ENCODE assay signal across 27 cellular contexts in genomic region chr16:58912571-58912970, GRCh38.
DNase-seq lines count a peak whose midpoint lies in the region; ATAC-seq, FAIRE-seq and TF ChIP-seq lines count a peak whose summit lies in the region.
"Had no signal": no experiment of that assay in that cellular context is flagged by ENCODE, and none has a peak within 500 bp of the region (broad histone marks: within the 10 kb centered on the region; RNA-seq: fewer than 3 reads in every experiment).

No MANE protein-coding gene starts in this region.

- H3F3A ChIP-seq in GM23338 (replicated peaks; ENCODE audit: low read depth), result no peaks in the 10 kb centered on the region

- H3K56ac ChIP-seq in H1 (replicated peaks; ENCODE audit: insufficient read length, low read depth, low read length) (no peak overlapping the region), mesendoderm (ENCODE audit: low read length) (no peak overlapping the region)

- no peak for TF ChIP-seq RAD21 in H1 (IDR thresholded peaks at IDR 0.05 in 1 of 2, conservative IDR thresholded peaks at IDR 0.05 in 1 of 2; ENCODE audit: low read depth in 2 of 2, low read length in 2 of 2)

- H2BK12ac ChIP-seq in H1 (ENCODE audit: low read depth, low read length), result no peak overlapping the region

- H2BK15ac ChIP-seq in H1 (ENCODE audit: low read length) (no peak overlapping the region), mesendoderm (replicated peaks; ENCODE audit: low read depth) (no peak overlapping the region)

- no peak overlapping the region for H4K8ac ChIP-seq in H1 (ENCODE audit: extremely low read depth, insufficient read depth, low read length)
- no peak overlapping the region for H4K8ac ChIP-seq in mesendoderm (ENCODE audit: low read depth, low read length)

- no peak for TF ChIP-seq CTCF in H1 (IDR thresholded peaks at IDR 0.05; ENCODE audit: control extremely low read depth in 1 of 3, insufficient read depth in 1 of 3, low read depth in 1 of 3, low read length in 3 of 3)
- no peak for TF ChIP-seq CTCF in GM23338 (conservative IDR thresholded peaks at IDR 0.05; ENCODE audit: low read depth in 2 of 2)

- H3K9ac ChIP-seq in H1 (replicated peaks in 1 of 4; ENCODE audit: extremely low read depth in 1 of 4, low read depth in 3 of 4, low read length in 3 of 4), result no peak overlapping the region
- no peak overlapping the region for H3K9ac ChIP-seq in mesendoderm (ENCODE audit: low read length)
- H3K9ac ChIP-seq: BLaER1 had no signal

- no peak for TF ChIP-seq EP300 in H1 (IDR thresholded peaks at IDR 0.05; ENCODE audit: borderline replicate concordance in 1 of 2, low read depth in 2 of 2, low read length in 2 of 2)

- no peak overlapping the region for H3K4ac ChIP-seq in H1 (replicated peaks; ENCODE audit: insufficient read length, low read depth, low read length)
- H3K4ac ChIP-seq in mesendoderm (ENCODE audit: low read depth, low read length), result no peak overlapping the region

- CTCF ChIA-PET in H1 (lab: Charles Lee; ENCODE audit: partially characterized antibody), result no interaction called here

- no peak overlapping the region for H3K4me3 ChIP-seq in H1 (ENCODE audit: extremely low read depth in 1 of 4, insufficient read depth in 2 of 4, low read depth in 3 of 4, low read length in 4 of 4)
- no peak overlapping the region for H3K4me3 ChIP-seq in mesendoderm (ENCODE audit: low read length)
- H3K4me3 ChIP-seq in GM23338, result no peak overlapping the region
- H3K4me3 ChIP-seq: BLaER1 had no signal

- H2AK5ac ChIP-seq in H1 (ENCODE audit: low read depth, low read length), result no peak overlapping the region
- H2AK5ac ChIP-seq in mesendoderm (ENCODE audit: low read length), result no peak overlapping the region

- no peak overlapping the region for H2BK5ac ChIP-seq in H1 (ENCODE audit: low read depth, low read length)
- no peak overlapping the region for H2BK5ac ChIP-seq in mesendoderm (ENCODE audit: low read length)

- H2AFZ ChIP-seq in H1 (ENCODE audit: low read length) (0 out of 2 replicates have a peak overlapping the region, but pooled peaks have one; percentile 5), GM23338 (no peak overlapping the region)

- no peak overlapping the region for H3K4me3 Mint-ChIP-seq in GM23338
- H3K4me3 Mint-ChIP-seq: CD14-positive monocyte; CD4-positive, alpha-beta memory T cell; CD4-positive, CD25-positive, alpha-beta regulatory T cell; CD8-positive, alpha-beta memory T cell had no signal

- no peaks in the 10 kb centered on the region for H3K4me1 Mint-ChIP-seq in GM23338
- H3K4me1 Mint-ChIP-seq: CD4-positive, alpha-beta memory T cell; CD4-positive, CD25-positive, alpha-beta regulatory T cell; CD8-positive, alpha-beta memory T cell had no signal

- POLR2A ChIA-PET in H1 (lab: Charles Lee; ENCODE audit: partially characterized antibody), result no interaction called here

- H3K27ac ChIP-seq in H1 (ENCODE audit: low read depth, low read length) (no peak overlapping the region), mesendoderm (ENCODE audit: low read depth, low read length) (no peak overlapping the region), GM23338 (ENCODE audit: low read depth) (no peak overlapping the region)
- H3K27ac ChIP-seq: BLaER1 had no signal

- H4K5ac ChIP-seq in H1 (ENCODE audit: insufficient read length, low read depth, low read length) (no peak overlapping the region), mesendoderm (ENCODE audit: low read length) (no peak overlapping the region)

- H3K9me3 ChIP-seq in H1 (ENCODE audit: insufficient read depth in 2 of 2, low read depth in 1 of 2, low read length in 1 of 2), result no peaks in the 10 kb centered on the region
- H3K9me3 ChIP-seq: BE2C, BLaER1 had no signal

- H3K18ac ChIP-seq in H1 (ENCODE audit: extremely low read depth, low read length) (no peak overlapping the region), mesendoderm (ENCODE audit: low read length) (no peak overlapping the region)

- H4K20me1 ChIP-seq in H1 (replicated peaks in 1 of 2; ENCODE audit: control insufficient read depth in 1 of 2, insufficient read depth in 2 of 2, low read length in 2 of 2) (no peaks in the 10 kb centered on the region), GM23338 (replicated peaks; ENCODE audit: insufficient read depth) (no peaks in the 10 kb centered on the region)
- H4K20me1 ChIP-seq: BLaER1 had no signal

- ATAC-seq in GM23338, result no peak
- no peak for ATAC-seq in GM18868 (IDR thresholded peaks at IDR 0.05; ENCODE audit: unreplicated experiment)

- no peaks in the 10 kb centered on the region for H3K27me3 ChIP-seq in H1 (replicated peaks in 1 of 4; ENCODE audit: control insufficient read depth in 3 of 4, extremely low read depth in 1 of 4, insufficient read depth in 3 of 4, low read length in 3 of 4)
- H3K27me3 ChIP-seq in mesendoderm (ENCODE audit: insufficient read depth, low read length, poor library complexity), result no peaks in the 10 kb centered on the region
- no peaks in the 10 kb centered on the region for H3K27me3 ChIP-seq in GM23338 (ENCODE audit: insufficient read depth)
- H3K27me3 ChIP-seq: BE2C, BLaER1 had no signal

- no peaks in the 10 kb centered on the region for H3K4me1 ChIP-seq in H1 (replicated peaks in 1 of 4; ENCODE audit: control insufficient read depth in 3 of 4, insufficient read depth in 4 of 4, low read length in 3 of 4)
- peaks cover 2% of the 10 kb centered on the region for H3K4me1 ChIP-seq in mesendoderm (ENCODE audit: control insufficient read depth, low read depth, low read length)
- no peaks in the 10 kb centered on the region for H3K4me1 ChIP-seq in GM23338 (ENCODE audit: insufficient read depth)
- H3K4me1 ChIP-seq: BE2C, BLaER1 had no signal

- 0 out of 2 replicates have a peak, but pooled peaks cover 2% of the 10 kb centered on the region for H3K9me2 ChIP-seq in GM23338 (ENCODE audit: insufficient read depth)

- H3K27ac Mint-ChIP-seq in GM23338, result no peak overlapping the region
- H3K27ac Mint-ChIP-seq: CD14-positive monocyte; CD4-positive, alpha-beta memory T cell; CD4-positive, CD25-positive, alpha-beta regulatory T cell; CD8-positive, alpha-beta memory T cell had no signal

- H3K79me1 ChIP-seq in H1 (ENCODE audit: low read depth, low read length) (no peaks in the 10 kb centered on the region), mesendoderm (ENCODE audit: low read length) (no peaks in the 10 kb centered on the region)

- H3K36me3 Mint-ChIP-seq in GM23338 (ENCODE audit: low read depth), result no peaks in the 10 kb centered on the region; the same call in 2 of the 3 replicates
- H3K36me3 Mint-ChIP-seq: CD14-positive monocyte; CD4-positive, alpha-beta memory T cell; CD4-positive, CD25-positive, alpha-beta regulatory T cell; CD8-positive, alpha-beta memory T cell had no signal

- no peaks in the 10 kb centered on the region for H3K36me3 ChIP-seq in H1 (ENCODE audit: control insufficient read depth in 2 of 4, insufficient read depth in 4 of 4, low read length in 3 of 4)
- no peaks in the 10 kb centered on the region for H3K36me3 ChIP-seq in mesendoderm (ENCODE audit: control insufficient read depth, insufficient read depth, low read length)
- no peaks in the 10 kb centered on the region for H3K36me3 ChIP-seq in GM23338 (ENCODE audit: insufficient read depth)
- H3K36me3 ChIP-seq: BE2C, BLaER1 had no signal

- peak; percentile 6 for DNase-seq in UCSD-AML1 (lab: John Stamatoyannopoulos, UW; ENCODE audit: unreplicated experiment)
- no peak for DNase-seq in H1 (ENCODE audit: low read depth in 1 of 2, low spot score in 2 of 2)
- DNase-seq in mesendoderm, result peak; percentile 83
- no peak for DNase-seq in activated CD4-positive, alpha-beta T cell treated with anti-CD3 and anti-CD28 coated beads for 4 hours
- no peak for DNase-seq in GM23338 (ENCODE audit: low spot score)
- DNase-seq in central memory CD4-positive, alpha-beta T cell, result no peak
- DNase-seq: 8988T; ACHN; BE2C; C1 segment of cervical spinal cord; CD4-positive, alpha-beta memory T cell; CD4-positive, CD25-positive, alpha-beta regulatory T cell; CD8-positive, alpha-beta memory T cell; COR-L47; DMS 273 treated with DMSO at 0.1 percent for 48 hours; DMS153; DMS53; DMS79; DND-41; EL; GF-D8 had no signal

- H3K79me2 ChIP-seq in H1 (ENCODE audit: control insufficient read depth in 1 of 2, insufficient read depth in 2 of 2, low read length in 2 of 2) (no peaks in the 10 kb centered on the region), mesendoderm (ENCODE audit: control insufficient read depth, insufficient read depth, low read length) (no peaks in the 10 kb centered on the region), GM23338 (replicated peaks; ENCODE audit: insufficient read depth) (no peaks in the 10 kb centered on the region)

- H3K23ac ChIP-seq in H1 (ENCODE audit: insufficient read length) (no peak overlapping the region), mesendoderm (ENCODE audit: low read length) (no peak overlapping the region)

- no peaks in the 10 kb centered on the region for H3K27me3 Mint-ChIP-seq in GM23338 (ENCODE audit: insufficient read depth, low read depth, poor library complexity)
- H3K27me3 Mint-ChIP-seq: CD4-positive, alpha-beta memory T cell; CD4-positive, CD25-positive, alpha-beta regulatory T cell had no signal

- no peak for TF ChIP-seq POLR2A in H1 (IDR thresholded peaks at IDR 0.05; ENCODE audit: control extremely low read depth in 1 of 2, low read depth in 2 of 2, low read length in 2 of 2)

- no peak overlapping the region for H3K4me2 ChIP-seq in H1 (ENCODE audit: insufficient read depth in 1 of 2, low read depth in 2 of 2, low read length in 2 of 2)
- H3K4me2 ChIP-seq in mesendoderm (ENCODE audit: low read length), result no peak overlapping the region
- no peak overlapping the region for H3K4me2 ChIP-seq in GM23338
- H3K4me2 ChIP-seq: BLaER1 had no signal

- H3K9me3 Mint-ChIP-seq in GM23338, result peaks cover 11% of the 10 kb centered on the region

- H3K23me2 ChIP-seq in H1 (ENCODE audit: low read depth, low read length), result no peaks in the 10 kb centered on the region

- no peak overlapping the region for H2BK20ac ChIP-seq in H1 (ENCODE audit: low read length)

- H4K91ac ChIP-seq in H1 (replicated peaks; ENCODE audit: insufficient read length, low read length), result no peak overlapping the region

- H2BK120ac ChIP-seq in H1 (replicated peaks; ENCODE audit: low read depth, low read length), result no peak overlapping the region
- H2BK120ac ChIP-seq in mesendoderm (ENCODE audit: low read depth, low read length), result no peak overlapping the region

- H3K14ac ChIP-seq in H1 (ENCODE audit: insufficient read length), result no peak overlapping the region

- FAIRE-seq in H1 (lab: Jason Lieb, UNC), result no peak
- FAIRE-seq: A204.1, G401.6, GM12891 had no signal

TF ChIP-seq in H1, 55 proteins besides CTCF, POLR2A, EP300 and RAD21 (continues in another document):
- TF ChIP-seq ZNF274 (IDR thresholded peaks at IDR 0.05; ENCODE audit: borderline replicate concordance, extremely low read depth, low read length), result no peak

TF ChIP-seq in GM23338, 12 proteins besides CTCF, POLR2A, EP300 and RAD21 (continues in another document):
- TF ChIP-seq ETS1 (IDR thresholded peaks at IDR 0.05), result no peak

Comparison
In these comparisons a context has a peak if more than half of its experiments do, and no peak if none do; other contexts are left out.
1. DNase-seq: peak in UCSD-AML1 (single experiment) and mesendoderm (single experiment); none in H1 (0 of 2), activated CD4-positive, alpha-beta T cell treated with anti-CD3 and anti-CD28 coated beads for 4 hours (0 of 2), GM23338 (single experiment) and central memory CD4-positive, alpha-beta T cell (single experiment).